17 cellular contexts compared by ENCODE assay signal in genomic region chr11:3213659-3214419, GRCh38. TPM values are rescaled to one million over a fixed set of nuclear protein-coding genes. Genes with fewer than 3 reads are reported as not detected.
A peak's percentile ranks its signal among the peaks of the same experiment; 100 is the strongest.
DNase-seq lines count a peak whose midpoint lies in the region; ATAC-seq and TF ChIP-seq lines count a peak whose summit lies in the region.
"Had no signal": no experiment of that assay in that cellular context is flagged by ENCODE, and none has a peak within 500 bp of the region (broad histone marks: within the 10 kb centered on the region; RNA-seq: fewer than 3 reads in every experiment).

No MANE protein-coding gene starts in this region.

- no peaks in the 10 kb centered on the region for H3K9me3 Mint-ChIP-seq in activated naive CD4-positive, alpha-beta T cell treated with anti-CD3 and anti-CD28 coated beads, Interleukin-2, amount 10 ng/mL, durations not matched to agents 7 days and 5 days
- H3K9me3 Mint-ChIP-seq in glutamatergic neuron (ENCODE audit: unreplicated experiment) (peaks cover 2% of the 10 kb centered on the region), neural progenitor cell (peaks cover 3% of the 10 kb centered on the region)

- no peak overlapping the region for H3K4me3 Mint-ChIP-seq in activated naive CD4-positive, alpha-beta T cell treated with anti-CD3 and anti-CD28 coated beads, Interleukin-2, amount 10 ng/mL, durations not matched to agents 7 days and 5 days
- H3K4me3 Mint-ChIP-seq in glutamatergic neuron (ENCODE audit: unreplicated experiment) (no peak overlapping the region), neural progenitor cell (peak overlapping the region; percentile 54)
- H3K4me3 Mint-ChIP-seq: H9 had no signal

- H3K27me3 Mint-ChIP-seq in activated naive CD4-positive, alpha-beta T cell treated with anti-CD3 and anti-CD28 coated beads, Interleukin-2, amount 10 ng/mL, durations not matched to agents 7 days and 5 days, result peaks cover 41% of the 10 kb centered on the region
- H3K27me3 Mint-ChIP-seq in glutamatergic neuron (ENCODE audit: unreplicated experiment) (peaks cover 7% of the 10 kb centered on the region), neural progenitor cell (ENCODE audit: insufficient read depth, low read depth) (peaks cover 17% of the 10 kb centered on the region)

- no peaks in the 10 kb centered on the region for H4K20me1 ChIP-seq in neural progenitor cell (ENCODE audit: low read depth)

- H3K27ac ChIP-seq in HUES6 (ENCODE audit: low read depth, low read length) (no peak overlapping the region), neural progenitor cell (no peak overlapping the region)
- H3K27ac ChIP-seq: A549, C4-2B, PC-9 had no signal

- TF ChIP-seq CTCF in glutamatergic neuron (IDR thresholded peaks at IDR 0.05; ENCODE audit: partially characterized antibody, unreplicated experiment), result no peak
- TF ChIP-seq CTCF in neural progenitor cell (IDR thresholded peaks at IDR 0.05), result no peak

- peak overlapping the region; percentile 18; the same call in 1 of the 2 replicates for H3K4me3 ChIP-seq in HUES6 (ENCODE audit: low read depth, low read length)
- no peak overlapping the region for H3K4me3 ChIP-seq in neural progenitor cell
- H3K4me3 ChIP-seq: A549, PC-9 had no signal

- H3K79me2 ChIP-seq in neural progenitor cell (ENCODE audit: low read depth), result no peaks in the 10 kb centered on the region

- peak overlapping the region; percentile 76 for H2AFZ ChIP-seq in neural progenitor cell (replicated peaks)
- H2AFZ ChIP-seq: PC-9 had no signal

- no peak overlapping the region for H3K27ac Mint-ChIP-seq in activated naive CD4-positive, alpha-beta T cell treated with anti-CD3 and anti-CD28 coated beads, Interleukin-2, amount 10 ng/mL, durations not matched to agents 7 days and 5 days
- H3K27ac Mint-ChIP-seq in glutamatergic neuron (ENCODE audit: unreplicated experiment) (no peak overlapping the region), neural progenitor cell (no peak overlapping the region)
- H3K27ac Mint-ChIP-seq: H9 had no signal

- H3K9ac ChIP-seq in HUES6 (ENCODE audit: low read length) (no peak overlapping the region), neural progenitor cell (no peak overlapping the region)

- peak; percentile 11 for DNase-seq in activated naive CD4-positive, alpha-beta T cell treated with anti-CD3 and anti-CD28 coated beads, Interleukin-2, amount 10 ng/mL, durations not matched to agents 7 days and 5 days
- no peak for DNase-seq in activated naive CD4-positive, alpha-beta T cell treated with Interleukin-2 at 50 U/mL for 16 hours
- DNase-seq in glutamatergic neuron, result peak; percentile 11
- no peak for DNase-seq in neural progenitor cell (ENCODE audit: low spot score)
- DNase-seq: COR-L47, H9, IMR-90, NCI-H2029 treated with DMSO at 0.1 percent for 48 hours, NCI-H524, PC-9 had no signal

- H3K4me1 Mint-ChIP-seq in activated naive CD4-positive, alpha-beta T cell treated with anti-CD3 and anti-CD28 coated beads, Interleukin-2, amount 10 ng/mL, durations not matched to agents 7 days and 5 days, result peaks cover 4% of the 10 kb centered on the region
- H3K4me1 Mint-ChIP-seq in glutamatergic neuron (ENCODE audit: low read depth, unreplicated experiment) (peaks cover 13% of the 10 kb centered on the region), neural progenitor cell (peaks cover 7% of the 10 kb centered on the region)

- CTCF ChIA-PET in activated naive CD4-positive, alpha-beta T cell treated with anti-CD3 and anti-CD28 coated beads, Interleukin-2, amount 10 ng/mL, durations not matched to agents 7 days and 5 days (lab: Charles Lee), result no interaction called here

- no peaks in the 10 kb centered on the region for H3K36me3 ChIP-seq in HUES6 (ENCODE audit: control insufficient read depth, insufficient read depth, low read length)
- H3K36me3 ChIP-seq in neural progenitor cell, result no peaks in the 10 kb centered on the region

- H3K4me1 ChIP-seq in HUES6 (ENCODE audit: control insufficient read depth, insufficient read depth, low read length), result peaks cover 13% of the 10 kb centered on the region; the same call in 1 of the 2 replicates
- H3K4me1 ChIP-seq in neural progenitor cell, result no peaks in the 10 kb centered on the region

- ATAC-seq in HG02571 (IDR thresholded peaks at IDR 0.05; ENCODE audit: unreplicated experiment) (no peak), HG03342 (IDR thresholded peaks at IDR 0.05; ENCODE audit: unreplicated experiment) (no peak), HG03025 (IDR thresholded peaks at IDR 0.05; ENCODE audit: low FRiP score, unreplicated experiment) (no peak)
- ATAC-seq: A549 had no signal

- H3K27me3 ChIP-seq in HUES6 (ENCODE audit: control insufficient read depth, insufficient read depth, low read length) (peaks cover 13% of the 10 kb centered on the region; the same call in 1 of the 2 replicates), neural progenitor cell (peaks cover 4% of the 10 kb centered on the region)

- no peak overlapping the region for H3K4me2 ChIP-seq in neural progenitor cell
- H3K4me2 ChIP-seq: A549, PC-9 had no signal

- H3F3A ChIP-seq in neural progenitor cell (ENCODE audit: low read depth), result no peaks in the 10 kb centered on the region

- H3K36me3 Mint-ChIP-seq in activated naive CD4-positive, alpha-beta T cell treated with anti-CD3 and anti-CD28 coated beads, Interleukin-2, amount 10 ng/mL, durations not matched to agents 7 days and 5 days, result no peaks in the 10 kb centered on the region
- H3K36me3 Mint-ChIP-seq in glutamatergic neuron (ENCODE audit: unreplicated experiment), result peaks cover 14% of the 10 kb centered on the region
- H3K36me3 Mint-ChIP-seq in neural progenitor cell, result no peaks in the 10 kb centered on the region

- H3K9me3 ChIP-seq in HUES6 (ENCODE audit: control insufficient read depth, insufficient read depth, low read depth, low read length), result no peaks in the 10 kb centered on the region
- peaks cover 6% of the 10 kb centered on the region for H3K9me3 ChIP-seq in neural progenitor cell (ENCODE audit: low read depth)

RNA-seq across cellular contexts. Expression of gene MRGPRG, which starts 4.8 kb away (rescaled TPM):
- total RNA-seq in glutamatergic neuron (ENCODE audit: unreplicated experiment) (not detected), neural progenitor cell (ENCODE audit: low replicate concordance) (not detected in 2 replicates)
- total RNA-seq: H9, IMR-90, LHCN-M2, PC-9 had no signal

RNA-seq across cellular contexts. Expression of gene MRGPRE, which starts 18.4 kb away (rescaled TPM):
- total RNA-seq in glutamatergic neuron (ENCODE audit: unreplicated experiment) (1.0 TPM), neural progenitor cell (ENCODE audit: low replicate concordance) (not detected in 2 replicates)
- total RNA-seq: H9, IMR-90, LHCN-M2, PC-9 had no signal

RNA-seq across cellular contexts. Expression of gene OSBPL5, which starts 48.7 kb away (rescaled TPM):
- total RNA-seq in glutamatergic neuron (ENCODE audit: unreplicated experiment) (115 TPM), neural progenitor cell (ENCODE audit: low replicate concordance) (6.2 and 20.1 TPM in 2 replicates)

Comparison
In these comparisons a context has a peak if more than half of its experiments do, and no peak if none do; other contexts are left out.
1. DNase-seq: peak in activated naive CD4-positive, alpha-beta T cell treated with anti-CD3 and anti-CD28 coated beads, Interleukin-2, amount 10 ng/mL, durations not matched to agents 7 days and 5 days (single experiment) and glutamatergic neuron (single experiment); none in activated naive CD4-positive, alpha-beta T cell treated with Interleukin-2 at 50 U/mL for 16 hours (single experiment) and neural progenitor cell (single experiment).